ENCODE assay signal across 1 cellular context in genomic region chr2:37647941-37648315, GRCh38.
TF ChIP-seq lines count a peak whose summit lies in the region.

No MANE protein-coding gene starts in this region.

TF ChIP-seq in GM12878, 131 proteins besides CTCF, POLR2A, EP300 and RAD21:
- TF ChIP-seq ATF3 (IDR thresholded peaks at IDR 0.05; ENCODE audit: borderline replicate concordance, extremely low read depth, low read depth, low read length) (no peak), CREB1 (IDR thresholded peaks at IDR 0.05; ENCODE audit: low read depth) (no peak), ZNF24 (IDR thresholded peaks at IDR 0.05) (no peak), KLF5 (IDR thresholded peaks at IDR 0.05; ENCODE audit: partially characterized antibody) (no peak), ZNF274 (IDR thresholded peaks at IDR 0.05; ENCODE audit: insufficient read depth, insufficient read length) (no peak)
